ENCODE assay signal across 23 cellular contexts in genomic region chr14:59566725-59567124, GRCh38. TPM values are rescaled to one million over a fixed set of nuclear protein-coding genes. Genes with fewer than 3 reads are reported as not detected.
A peak's percentile ranks its signal among the peaks of the same experiment; 100 is the strongest.
DNase-seq lines count a peak whose midpoint lies in the region; ATAC-seq, FAIRE-seq and TF ChIP-seq lines count a peak whose summit lies in the region.
"Had no signal": no experiment of that assay in that cellular context is flagged by ENCODE, and none has a peak within 500 bp of the region (broad histone marks: within the 10 kb centered on the region; RNA-seq: fewer than 3 reads in every experiment).

No MANE protein-coding gene starts in this region.

- DNase-seq in COLO668 (lab: John Stamatoyannopoulos, UW; ENCODE audit: unreplicated experiment) (peak; percentile 64), HT-29 (ENCODE audit: low spot score) (peak; percentile 6), NCI-H2171 treated with DMSO at 0.1 percent for 48 hours (lab: John Stamatoyannopoulos, UW) (peak; percentile 96), cerebellar cortex (ENCODE audit: low spot score) (peak; percentile 61), NCI-H446 (lab: John Stamatoyannopoulos, UW) (no peak), GM12891 (ENCODE audit: insufficient read length, low spot score) (no peak)
- DNase-seq: ACHN; activated CD8-positive, alpha-beta memory T cell treated with anti-CD3 and anti-CD28 coated beads, Interleukin-2, amount 50 U/mL, for 48 hours; Calu3; cortex of kidney; NCI-H1417; stimulated activated CD4-positive, alpha-beta T cell treated with anti-CD3 and anti-CD28 coated beads, Interleukin-2, amount 100 ng/mL, for 24 hours; stimulated activated naive B cell treated with anti-CD40 and anti-IgM and Interleukin-4, amounts not matched to agents 10 μg/mL and 1 μg/mL and 100 μg/mL, for 72 hours; testis; WERI-Rb-1 had no signal

- TF ChIP-seq POLR2A in GM12891 (IDR thresholded peaks at IDR 0.05; ENCODE audit: low read depth, low read length), result no peak

- no peak for FAIRE-seq in GM12891 (lab: Jason Lieb, UNC)
- FAIRE-seq: small intestine had no signal

- ATAC-seq in HG03135 (IDR thresholded peaks at IDR 0.05; ENCODE audit: unreplicated experiment) (no peak), HG03196 (IDR thresholded peaks at IDR 0.05; ENCODE audit: unreplicated experiment) (no peak)
- ATAC-seq: stimulated activated naive B cell treated with anti-CD40 and anti-IgM and Interleukin-4, amounts not matched to agents 10 μg/mL and 1 μg/mL and 100 μg/mL, for 72 hours had no signal

TF ChIP-seq in GM12891, 5 proteins besides CTCF, POLR2A, EP300 and RAD21:
- no peak for TF ChIP-seq POLR2AphosphoS5 (IDR thresholded peaks at IDR 0.05; ENCODE audit: low read depth, low read length)
- TF ChIP-seq POU2F2 (IDR thresholded peaks at IDR 0.05; ENCODE audit: low read depth, low read length), result no peak
- TF ChIP-seq PAX5 (IDR thresholded peaks at IDR 0.05; ENCODE audit: insufficient read depth, low read length, severe bottlenecking), result no peak
- no peak for TF ChIP-seq TAF1 (IDR thresholded peaks at IDR 0.05; ENCODE audit: low read depth, low read length)
- TF ChIP-seq SPI1 (IDR thresholded peaks at IDR 0.05; ENCODE audit: low read depth, low read length), result no peak

RNA-seq across cellular contexts. Expression of gene CCDC175, which starts 9.9 kb away (rescaled TPM):
- 0.34 TPM in 1 of 2 replicates, not detected in the other for total RNA-seq in HT-29 (2014; rRNA removed; shearing (Covaris generic))
- not detected for polyA plus RNA-seq in GM12891 (2012; ENCODE audit: low read depth, missing spikeins)
- total RNA-seq: Calu3, kidney epithelial cell, lung microvascular endothelial cell, myocyte, vagina had no signal
- polyA plus RNA-seq: adipose tissue, small intestine had no signal

Comparison
In these comparisons a context has a peak if more than half of its experiments do, and no peak if none do; other contexts are left out.
1. DNase-seq: peak in COLO668 (single experiment), HT-29 (single experiment), NCI-H2171 treated with DMSO at 0.1 percent for 48 hours (single experiment) and cerebellar cortex (single experiment); none in NCI-H446 (0 of 2) and GM12891 (single experiment).